Comparison of ENCODE assay signal across 19 cellular contexts in the genomic region with DNA sequence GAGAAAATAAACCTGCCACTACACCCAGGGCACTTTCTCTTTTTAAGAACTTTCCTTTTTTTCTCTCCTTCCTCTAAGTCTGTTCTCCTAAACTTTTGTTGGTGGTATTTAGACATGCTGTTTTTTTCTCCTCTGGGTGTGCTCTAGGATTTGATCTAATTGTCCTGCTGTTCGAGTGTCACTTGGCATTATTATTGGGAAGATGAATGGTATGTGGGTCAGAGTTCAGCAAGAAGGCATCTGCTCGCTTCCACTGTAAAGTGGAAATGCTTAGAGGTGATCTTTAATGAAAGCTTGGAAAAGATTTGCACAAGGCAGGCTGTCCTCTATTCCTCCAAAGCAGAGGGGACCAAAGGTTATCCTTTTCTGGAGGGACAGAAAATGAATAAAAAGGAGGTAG. TPM values are rescaled to one million over a fixed set of nuclear protein-coding genes. Genes with fewer than 3 reads are reported as not detected.
DNase-seq lines count a peak whose midpoint lies in the region; ATAC-seq, FAIRE-seq and TF ChIP-seq lines count a peak whose summit lies in the region.
"Had no signal": no experiment of that assay in that cellular context is flagged by ENCODE, and none has a peak within 500 bp of the region (broad histone marks: within the 10 kb centered on the region; RNA-seq: fewer than 3 reads in every experiment).

No MANE protein-coding gene starts in this region.

- no peaks in the 10 kb centered on the region for H3K36me3 Mint-ChIP-seq in activated T-helper 2 cell treated with anti-CD3 and anti-CD28 coated beads, Interferon-gamma antibody, Interleukin-2, Interleukin-4, amounts not matched to agents 10 μg/mL and 5 μg/mL and 100 μg/mL, durations not matched to agents 14 hours and 24 hours and 36 hours (ENCODE audit: low read depth)
- H3K36me3 Mint-ChIP-seq: activated naive CD8-positive, alpha-beta T cell treated with anti-CD3 and anti-CD28 coated beads, Interleukin-2, amount 10 ng/mL, durations not matched to agents 7 days and 5 days; naive B cell; stimulated activated naive B cell treated with anti-CD40 and anti-IgM and Interleukin-4, amounts not matched to agents 10 μg/mL and 1 μg/mL and 100 μg/mL, for 72 hours had no signal

- FAIRE-seq in GM19239 (lab: Jason Lieb, UNC): no peak
- FAIRE-seq: endothelial cell of umbilical vein, kidney had no signal

- H3K4me1 Mint-ChIP-seq in activated T-helper 2 cell treated with anti-CD3 and anti-CD28 coated beads, Interferon-gamma antibody, Interleukin-2, Interleukin-4, amounts not matched to agents 10 μg/mL and 5 μg/mL and 100 μg/mL, durations not matched to agents 14 hours and 24 hours and 36 hours (ENCODE audit: low read depth): no peaks in the 10 kb centered on the region
- H3K4me1 Mint-ChIP-seq: activated naive CD8-positive, alpha-beta T cell treated with anti-CD3 and anti-CD28 coated beads, Interleukin-2, amount 10 ng/mL, durations not matched to agents 7 days and 5 days; activated T-helper 17 cell treated with anti-CD3 and anti-CD28 coated beads, Interleukin-2, amount 50 U/mL, for 72 hours; naive B cell; stimulated activated naive B cell treated with anti-CD40 and anti-IgM and Interleukin-4, amounts not matched to agents 10 μg/mL and 1 μg/mL and 100 μg/mL, for 72 hours had no signal

- peaks cover 44% of the 10 kb centered on the region for H3K27me3 Mint-ChIP-seq in activated T-helper 2 cell treated with anti-CD3 and anti-CD28 coated beads, Interferon-gamma antibody, Interleukin-2, Interleukin-4, amounts not matched to agents 10 μg/mL and 5 μg/mL and 100 μg/mL, durations not matched to agents 14 hours and 24 hours and 36 hours (ENCODE audit: low read depth)

- H3K27ac ChIP-seq in VCaP: peak overlapping the region; percentile 83
- H3K27ac ChIP-seq: tibial artery had no signal

- no peaks in the 10 kb centered on the region for H3K9me3 Mint-ChIP-seq in activated T-helper 2 cell treated with anti-CD3 and anti-CD28 coated beads, Interferon-gamma antibody, Interleukin-2, Interleukin-4, amounts not matched to agents 10 μg/mL and 5 μg/mL and 100 μg/mL, durations not matched to agents 14 hours and 24 hours and 36 hours
- H3K9me3 Mint-ChIP-seq: activated naive CD8-positive, alpha-beta T cell treated with anti-CD3 and anti-CD28 coated beads, Interleukin-2, amount 10 ng/mL, durations not matched to agents 7 days and 5 days; activated T-helper 17 cell treated with anti-CD3 and anti-CD28 coated beads, Interleukin-2, amount 50 U/mL, for 72 hours; stimulated activated naive B cell treated with anti-CD40 and anti-IgM and Interleukin-4, amounts not matched to agents 10 μg/mL and 1 μg/mL and 100 μg/mL, for 72 hours had no signal

- TF ChIP-seq CTCF in VCaP (conservative IDR thresholded peaks at IDR 0.05) (no peak), GM20000 (IDR thresholded peaks at IDR 0.05; ENCODE audit: extremely low read depth, missing control alignments) (no peak)

- DNase-seq in DMS 273 (lab: John Stamatoyannopoulos, UW; ENCODE audit: unreplicated experiment) (peak; percentile 54), NCI-H146 treated with DMSO at 0.1 percent for 48 hours (lab: John Stamatoyannopoulos, UW; ENCODE audit: unreplicated experiment) (peak; percentile 46), left kidney (ENCODE audit: low read depth, low spot score) (peak; percentile 54), GM20000 (ENCODE audit: low spot score) (no peak), GM19239 (ENCODE audit: insufficient read length, low spot score) (no peak)
- no peak for DNase-seq in activated T-helper 2 cell treated with anti-CD3 and anti-CD28 coated beads, Interferon-gamma antibody, Interleukin-2, Interleukin-4, amounts not matched to agents 10 μg/mL and 5 μg/mL and 100 μg/mL, durations not matched to agents 14 hours and 24 hours and 36 hours (ENCODE audit: low spot score)
- DNase-seq: activated CD4-positive, alpha-beta T cell treated with anti-CD3 and anti-CD28 coated beads for 48 hours; activated naive CD8-positive, alpha-beta T cell treated with anti-CD3 and anti-CD28 coated beads, Interleukin-2, amount 10 ng/mL, durations not matched to agents 7 days and 5 days; kidney; naive B cell; stimulated activated CD4-positive, alpha-beta T cell treated with anti-CD3 and anti-CD28 coated beads, Interleukin-2, amount 100 ng/mL, for 24 hours; stimulated activated naive B cell treated with anti-CD40 and anti-IgM and Interleukin-4, amounts not matched to agents 10 μg/mL and 1 μg/mL and 100 μg/mL, for 72 hours; tibial artery had no signal

- no peak overlapping the region for H3K4me3 Mint-ChIP-seq in activated T-helper 2 cell treated with anti-CD3 and anti-CD28 coated beads, Interferon-gamma antibody, Interleukin-2, Interleukin-4, amounts not matched to agents 10 μg/mL and 5 μg/mL and 100 μg/mL, durations not matched to agents 14 hours and 24 hours and 36 hours (ENCODE audit: low read depth)
- H3K4me3 Mint-ChIP-seq: activated naive CD8-positive, alpha-beta T cell treated with anti-CD3 and anti-CD28 coated beads, Interleukin-2, amount 10 ng/mL, durations not matched to agents 7 days and 5 days; activated T-helper 17 cell treated with anti-CD3 and anti-CD28 coated beads, Interleukin-2, amount 50 U/mL, for 72 hours; naive B cell; stimulated activated naive B cell treated with anti-CD40 and anti-IgM and Interleukin-4, amounts not matched to agents 10 μg/mL and 1 μg/mL and 100 μg/mL, for 72 hours had no signal

- intact Hi-C loops in activated T-helper 2 cell treated with anti-CD3 and anti-CD28 coated beads, Interferon-gamma antibody, Interleukin-2, Interleukin-4, amounts not matched to agents 10 μg/mL and 5 μg/mL and 100 μg/mL, durations not matched to agents 14 hours and 24 hours and 36 hours (cut with micrococcal nuclease): no loop called here

- no peak for ATAC-seq in GM21825 (IDR thresholded peaks at IDR 0.05; ENCODE audit: unreplicated experiment)
- ATAC-seq: activated T-helper 17 cell treated with anti-CD3 and anti-CD28 coated beads, Interleukin-2, amount 50 U/mL, for 72 hours; stimulated activated naive B cell treated with anti-CD40 and anti-IgM and Interleukin-4, amounts not matched to agents 10 μg/mL and 1 μg/mL and 100 μg/mL, for 72 hours had no signal

- no peak overlapping the region for H3K27ac Mint-ChIP-seq in activated T-helper 2 cell treated with anti-CD3 and anti-CD28 coated beads, Interferon-gamma antibody, Interleukin-2, Interleukin-4, amounts not matched to agents 10 μg/mL and 5 μg/mL and 100 μg/mL, durations not matched to agents 14 hours and 24 hours and 36 hours
- H3K27ac Mint-ChIP-seq: activated naive CD8-positive, alpha-beta T cell treated with anti-CD3 and anti-CD28 coated beads, Interleukin-2, amount 10 ng/mL, durations not matched to agents 7 days and 5 days; activated T-helper 17 cell treated with anti-CD3 and anti-CD28 coated beads, Interleukin-2, amount 50 U/mL, for 72 hours; naive B cell; stimulated activated naive B cell treated with anti-CD40 and anti-IgM and Interleukin-4, amounts not matched to agents 10 μg/mL and 1 μg/mL and 100 μg/mL, for 72 hours had no signal

RNA-seq across cellular contexts. Expression of a gene that starts 1.3 kb away (rescaled TPM):
- not detected in 2 replicates for total RNA-seq in activated T-helper 2 cell treated with anti-CD3 and anti-CD28 coated beads, Interferon-gamma antibody, Interleukin-2, Interleukin-4, amounts not matched to agents 10 μg/mL and 5 μg/mL and 100 μg/mL, durations not matched to agents 14 hours and 24 hours and 36 hours
- total RNA-seq: activated naive CD8-positive, alpha-beta T cell treated with anti-CD3 and anti-CD28 coated beads, Interleukin-2, amount 10 ng/mL, durations not matched to agents 7 days and 5 days; activated T-helper 17 cell treated with anti-CD3 and anti-CD28 coated beads, Interleukin-2, amount 50 U/mL, for 72 hours; OCI-LY7; posterior vena cava had no signal

Comparison
In these comparisons a context has a peak if more than half of its experiments do, and no peak if none do; other contexts are left out.
1. DNase-seq: peak in DMS 273 (single experiment), NCI-H146 treated with DMSO at 0.1 percent for 48 hours (single experiment) and left kidney (single experiment); none in activated T-helper 2 cell treated with anti-CD3 and anti-CD28 coated beads, Interferon-gamma antibody, Interleukin-2, Interleukin-4, amounts not matched to agents 10 μg/mL and 5 μg/mL and 100 μg/mL, durations not matched to agents 14 hours and 24 hours and 36 hours (single experiment), GM20000 (single experiment) and GM19239 (single experiment).